In the genomic region with DNA sequence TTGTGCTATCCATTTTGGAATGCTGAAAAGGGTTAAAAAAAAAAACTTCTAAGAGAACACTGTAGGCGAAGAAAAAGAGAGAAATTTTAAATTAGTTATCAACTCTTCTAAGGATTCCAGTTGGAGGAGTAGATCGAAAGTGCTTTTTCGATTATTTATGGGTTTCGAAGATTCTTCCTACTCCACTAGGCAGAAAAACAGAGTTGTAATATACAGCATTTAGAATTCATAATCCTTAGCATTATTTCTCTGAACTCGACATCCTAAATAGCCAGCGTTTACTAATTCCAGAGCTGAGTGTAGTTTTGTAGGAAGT, we compare ENCODE assay signal across 9 cellular contexts. TPM values are rescaled to one million over a fixed set of nuclear protein-coding genes. Genes with fewer than 3 reads are reported as not detected.
DNase-seq lines count a peak whose midpoint lies in the region; ATAC-seq lines count a peak whose summit lies in the region.
"Had no signal": no experiment of that assay in that cellular context is flagged by ENCODE, and none has a peak within 500 bp of the region (broad histone marks: within the 10 kb centered on the region; RNA-seq: fewer than 3 reads in every experiment).

No MANE protein-coding gene starts in this region.

- peaks cover 19% of the 10 kb centered on the region for H3K4me1 ChIP-seq in HUES48 (ENCODE audit: control insufficient read depth, insufficient read depth, low read length)

- H3K4me3 Mint-ChIP-seq in immature natural killer cell = peak overlapping the region; percentile 82 to 90 (median 85)
- H3K4me3 Mint-ChIP-seq in stimulated activated effector memory CD8-positive, alpha-beta T cell treated with anti-CD3 and anti-CD28 coated beads, Interleukin-12 subunit alpha, Interleukin-12 subunit beta, amount 100 ng/mL, for 72 hours = peak overlapping the region; percentile 35

- H3K9ac ChIP-seq in HUES48 (ENCODE audit: low read depth, low read length) = peak overlapping the region; percentile 48; the same call in 1 of the 2 replicates

- no peak for DNase-seq in immature natural killer cell
- no peak for DNase-seq in stimulated activated effector memory CD8-positive, alpha-beta T cell treated with anti-CD3 and anti-CD28 coated beads, Interleukin-12 subunit alpha, Interleukin-12 subunit beta, amount 100 ng/mL, for 72 hours (ENCODE audit: low spot score in 2 of 2)
- no peak for DNase-seq in central memory CD4-positive, alpha-beta T cell
- DNase-seq in C1 segment of cervical spinal cord (lab: John Stamatoyannopoulos, UW) = no peak
- DNase-seq in SHP77 treated with DMSO at 0.1 percent for 48 hours (lab: John Stamatoyannopoulos, UW) = no peak
- DNase-seq in DMS 273 (lab: John Stamatoyannopoulos, UW; ENCODE audit: unreplicated experiment) = no peak
- DNase-seq: stimulated activated CD4-positive, alpha-beta T cell treated with anti-CD3 and anti-CD28 coated beads, Interleukin-12 subunit alpha, Interleukin-12 subunit beta, amount 100 ng/mL, for 4 hours had no signal

- H3K4me3 ChIP-seq in HUES48 (ENCODE audit: low read depth, low read length) = peak overlapping the region; percentile 81

- peaks cover 8 to 23% (median 9%) of the 10 kb centered on the region in 3 donors for H3K27me3 Mint-ChIP-seq in immature natural killer cell (ENCODE audit: low read depth in 3 of 3)

- H3K27ac ChIP-seq in HUES48 (ENCODE audit: low read depth, low read length) (no peak overlapping the region), angular gyrus (ENCODE audit: low read depth, low read length) (peak overlapping the region; percentile 68)

- no peak for ATAC-seq in stimulated activated effector memory CD8-positive, alpha-beta T cell treated with anti-CD3 and anti-CD28 coated beads, Interleukin-12 subunit alpha, Interleukin-12 subunit beta, amount 100 ng/mL, for 72 hours

- H3K9me3 ChIP-seq in HUES48 (ENCODE audit: control insufficient read depth, insufficient read depth, low read length) = no peaks in the 10 kb centered on the region

- peaks cover 9% of the 10 kb centered on the region for H3K27me3 ChIP-seq in HUES48 (ENCODE audit: control insufficient read depth, insufficient read depth, low read length)

- H3K27ac Mint-ChIP-seq in immature natural killer cell = peak overlapping the region in 4 of 6 donors; percentile 17 to 38 (median 26)
- H3K27ac Mint-ChIP-seq in stimulated activated effector memory CD8-positive, alpha-beta T cell treated with anti-CD3 and anti-CD28 coated beads, Interleukin-12 subunit alpha, Interleukin-12 subunit beta, amount 100 ng/mL, for 72 hours = no peak overlapping the region

- peaks cover 0 to 2% (median 0%) of the 10 kb centered on the region in 6 donors for H3K9me3 Mint-ChIP-seq in immature natural killer cell
- H3K9me3 Mint-ChIP-seq in stimulated activated effector memory CD8-positive, alpha-beta T cell treated with anti-CD3 and anti-CD28 coated beads, Interleukin-12 subunit alpha, Interleukin-12 subunit beta, amount 100 ng/mL, for 72 hours = no peaks in the 10 kb centered on the region

- H3K36me3 ChIP-seq in HUES48 (ENCODE audit: control insufficient read depth, insufficient read depth, low read length) = no peaks in the 10 kb centered on the region

- H3K36me3 Mint-ChIP-seq in immature natural killer cell = no peaks in the 10 kb centered on the region
- no peaks in the 10 kb centered on the region for H3K36me3 Mint-ChIP-seq in stimulated activated effector memory CD8-positive, alpha-beta T cell treated with anti-CD3 and anti-CD28 coated beads, Interleukin-12 subunit alpha, Interleukin-12 subunit beta, amount 100 ng/mL, for 72 hours

- peaks cover 32 to 36% of the 10 kb centered on the region in 2 donors for H3K4me1 Mint-ChIP-seq in immature natural killer cell
- H3K4me1 Mint-ChIP-seq in stimulated activated effector memory CD8-positive, alpha-beta T cell treated with anti-CD3 and anti-CD28 coated beads, Interleukin-12 subunit alpha, Interleukin-12 subunit beta, amount 100 ng/mL, for 72 hours = peaks cover 6% of the 10 kb centered on the region

RNA-seq across cellular contexts. Expression of a gene that starts 0.8 kb away (rescaled TPM):
- polyA plus RNA-seq in immature natural killer cell = 1 to 10 TPM in 1 of 3 donors, under 1 TPM in 2; 0.21 to 1.8 (median 0.25) TPM
